8 cellular contexts compared by ENCODE assay signal in the genomic region with DNA sequence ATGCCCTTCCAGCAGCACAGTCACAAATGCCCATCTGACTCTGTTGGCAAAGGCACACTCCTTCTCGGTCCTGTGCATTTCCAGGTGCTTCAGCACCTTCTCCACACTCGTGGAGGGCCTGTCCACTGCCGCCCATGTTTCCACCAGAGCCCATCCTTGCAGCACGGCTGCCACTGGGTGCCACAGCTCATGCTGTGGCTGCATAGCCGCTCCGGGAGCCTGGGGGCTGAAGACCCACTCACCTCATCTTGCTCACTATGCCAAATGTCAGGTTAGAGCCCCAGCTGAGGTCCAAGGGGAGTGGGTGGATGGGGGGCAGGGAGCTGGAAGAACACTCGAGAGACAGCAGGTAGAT. TPM values are rescaled to one million over a fixed set of nuclear protein-coding genes. Genes with fewer than 3 reads are reported as not detected.
DNase-seq lines count a peak whose midpoint lies in the region; ATAC-seq and TF ChIP-seq lines count a peak whose summit lies in the region.

No MANE protein-coding gene starts in this region.

- WGBS in right cardiac atrium: 68% methylated on average over 7 of the region's 7 CpGs

- no peak for TF ChIP-seq POLR2A in vagina (IDR thresholded peaks at IDR 0.05)

- no peaks in the 10 kb centered on the region for H3K27me3 ChIP-seq in right atrium auricular region
- no peaks in the 10 kb centered on the region for H3K27me3 ChIP-seq in right cardiac atrium (ENCODE audit: control insufficient read depth, insufficient read depth)
- H3K27me3 ChIP-seq in muscle layer of colon (ENCODE audit: control insufficient read depth in 1 of 2, insufficient read depth in 2 of 2, low read length in 2 of 2): no peaks in the 10 kb centered on the region
- H3K27me3 ChIP-seq in vagina: no peaks in the 10 kb centered on the region

- no peaks in the 10 kb centered on the region for H3K9me3 ChIP-seq in right atrium auricular region
- no peaks in the 10 kb centered on the region for H3K9me3 ChIP-seq in right cardiac atrium (ENCODE audit: control insufficient read depth, low read length)
- no peaks in the 10 kb centered on the region for H3K9me3 ChIP-seq in muscle layer of colon (ENCODE audit: low read length)
- no peaks in the 10 kb centered on the region for H3K9me3 ChIP-seq in vagina

- H3K4me3 ChIP-seq in right atrium auricular region: no peak overlapping the region
- no peak overlapping the region for H3K4me3 ChIP-seq in right cardiac atrium (ENCODE audit: low read length)
- H3K4me3 ChIP-seq in muscle layer of colon (ENCODE audit: low read depth in 1 of 2, low read length in 2 of 2): peak overlapping the region; percentile 53 to 86
- peak overlapping the region in 1 of 2 donors; percentile 64 for H3K4me3 ChIP-seq in vagina

- H3K27ac ChIP-seq in right atrium auricular region: peak overlapping the region; percentile 82 to 84
- H3K27ac ChIP-seq in right cardiac atrium (ENCODE audit: low read length): no peak overlapping the region
- H3K27ac ChIP-seq in muscle layer of colon (ENCODE audit: low read depth, low read length): peak overlapping the region; percentile 96
- peak overlapping the region; percentile 89 for H3K27ac ChIP-seq in vagina

- TF ChIP-seq CTCF in right atrium auricular region (IDR thresholded peaks at IDR 0.05): no peak
- TF ChIP-seq CTCF in vagina (IDR thresholded peaks at IDR 0.05): no peak

- intact Hi-C loops in right cardiac atrium (cut with DNase I) (loop anchor here (5.0 to 10.0 kb wide), 4 partner anchors 74 to 224 kb away; partner anchors contain the start of gene PGBD1 (in 1 of the 4)), vagina (cut with DNase I) (loop anchor here (10.0 kb wide), 1 partner anchor 232 kb away; the partner anchor contains the start of gene ZSCAN16)

- H3K4me1 ChIP-seq in right atrium auricular region (peaks cover 0 to 22% of the 10 kb centered on the region in 2 donors), right cardiac atrium (ENCODE audit: control insufficient read depth, insufficient read depth, low read length) (peaks cover 6% of the 10 kb centered on the region), muscle layer of colon (ENCODE audit: insufficient read depth, low read length) (peaks cover 24% of the 10 kb centered on the region), vagina (peaks cover 34% of the 10 kb centered on the region)

- no peak for ATAC-seq in right cardiac atrium
- no peak for ATAC-seq in GM19395 (IDR thresholded peaks at IDR 0.05; ENCODE audit: unreplicated experiment)

- H3K36me3 ChIP-seq in right atrium auricular region: no peaks in the 10 kb centered on the region
- H3K36me3 ChIP-seq in muscle layer of colon (ENCODE audit: insufficient read depth, low read length): peaks cover 10% of the 10 kb centered on the region
- no peaks in the 10 kb centered on the region for H3K36me3 ChIP-seq in vagina

- H3K9ac ChIP-seq in muscle layer of colon (ENCODE audit: low read length): peak overlapping the region; percentile 7

- DNase-seq in right atrium auricular region (ENCODE audit: low spot score) (no peak), right cardiac atrium (no peak), cerebellum (ENCODE audit: low spot score) (peak; percentile 50), vagina (ENCODE audit: extremely low spot score in 2 of 2) (no peak), SKM-1 (lab: John Stamatoyannopoulos, UW; ENCODE audit: unreplicated experiment) (no peak), NCI-H2029 treated with DMSO at 0.1 percent for 48 hours (lab: John Stamatoyannopoulos, UW) (no peak)

RNA-seq across cellular contexts. Expression of gene ZKSCAN3, which starts 6.9 kb away (rescaled TPM):
- total RNA-seq in right atrium auricular region (1 to 10 TPM; 2.3 to 3.7 TPM), right cardiac atrium (1 to 10 TPM; 4.1 to 7.2 (median 6.0) TPM), cerebellum (8.3 TPM), vagina (2.9 TPM)
- 1.7 TPM for polyA plus RNA-seq in right cardiac atrium

RNA-seq across cellular contexts. Expression of gene ZSCAN31, which starts 20.7 kb away (rescaled TPM):
- total RNA-seq in right atrium auricular region: 10 to 100 TPM in 1 of 2 donors, 1 to 10 TPM in 1; 9.9 to 14.5 TPM
- 10 to 100 TPM in 2 of 4 donors, 1 to 10 TPM in 2; 8.3 to 18.4 (median 10.2) TPM for total RNA-seq in right cardiac atrium
- polyA plus RNA-seq in right cardiac atrium: 3.9 TPM
- 10.6 TPM for total RNA-seq in cerebellum
- 11.3 TPM for total RNA-seq in vagina

RNA-seq across cellular contexts. Expression of gene ZSCAN12, which starts 42.9 kb away (rescaled TPM):
- total RNA-seq in right atrium auricular region (1 to 10 TPM; 2.1 to 3.4 TPM), right cardiac atrium (1 to 10 TPM; 3.6 to 4.2 (median 3.9) TPM), cerebellum (13.9 TPM), vagina (5.9 TPM)
- polyA plus RNA-seq in right cardiac atrium: 1.4 TPM

Comparison
In these comparisons a context has a peak if more than half of its experiments do, and no peak if none do; other contexts are left out.
1. H3K4me3 ChIP-seq: peak in muscle layer of colon (2 of 2); none in right atrium auricular region (0 of 2) and right cardiac atrium (single experiment).